ENCODE assay signal across 11 cellular contexts in genomic region chr10:86958109-86958830, GRCh38. TPM values are rescaled to one million over a fixed set of nuclear protein-coding genes. Genes with fewer than 3 reads are reported as not detected.
A peak's percentile ranks its signal among the peaks of the same experiment; 100 is the strongest.
DNase-seq lines count a peak whose midpoint lies in the region; ATAC-seq, FAIRE-seq and TF ChIP-seq lines count a peak whose summit lies in the region.
"Had no signal": no experiment of that assay in that cellular context is flagged by ENCODE, and none has a peak within 500 bp of the region (broad histone marks: within the 10 kb centered on the region; RNA-seq: fewer than 3 reads in every experiment).

TSS of gene SNCG (plus strand) at chr10:86958599. CDS start at chr10:86958698, 99 bp downstream.

- no peaks in the 10 kb centered on the region for H3K27me3 Mint-ChIP-seq in activated CD8-positive, alpha-beta memory T cell treated with anti-CD3 and anti-CD28 coated beads, Interleukin-2, amount 10 ng/mL, durations not matched to agents 7 days and 5 days

- H3K27ac ChIP-seq in right lobe of liver (peak within 1 kb of the TSS in 2 of 3 donors; percentile 57 to 75), temporal lobe (ENCODE audit: low read depth, low read length) (peak within 1 kb of the TSS; percentile 70)

- peak; percentile 6 to 21 (median 14) for ATAC-seq in right lobe of liver
- no peak for ATAC-seq in HG03432 (IDR thresholded peaks at IDR 0.05; ENCODE audit: unreplicated experiment)
- no peak for ATAC-seq in activated CD8-positive, alpha-beta memory T cell treated with anti-CD3 and anti-CD28 coated beads, Interleukin-2, amount 10 ng/mL, durations not matched to agents 7 days and 5 days
- ATAC-seq: stimulated activated naive B cell treated with anti-CD40 and anti-IgM and Interleukin-4, amounts not matched to agents 10 μg/mL and 1 μg/mL and 100 μg/mL, for 72 hours had no signal

- peak; percentile 61 for DNase-seq in DMS53 (lab: John Stamatoyannopoulos, UW)
- DNase-seq in DMS53 treated with DMSO at 0.1 percent for 48 hours (lab: John Stamatoyannopoulos, UW; ENCODE audit: unreplicated experiment), result no peak
- DNase-seq in bronchial epithelial cell (ENCODE audit: low read depth), result no peak
- peak in 1 of 3 donors; percentile 61 for DNase-seq in right lobe of liver
- no peak for DNase-seq in OCI-M2 (lab: John Stamatoyannopoulos, UW; ENCODE audit: unreplicated experiment)
- no peak for DNase-seq in activated CD8-positive, alpha-beta memory T cell treated with anti-CD3 and anti-CD28 coated beads, Interleukin-2, amount 10 ng/mL, durations not matched to agents 7 days and 5 days
- DNase-seq: MV-4-11; stimulated activated naive B cell treated with anti-CD40 and anti-IgM and Interleukin-4, amounts not matched to agents 10 μg/mL and 1 μg/mL and 100 μg/mL, for 72 hours had no signal

- H3K27ac Mint-ChIP-seq in activated CD8-positive, alpha-beta memory T cell treated with anti-CD3 and anti-CD28 coated beads, Interleukin-2, amount 10 ng/mL, durations not matched to agents 7 days and 5 days, result no peak within 1 kb of the TSS
- H3K27ac Mint-ChIP-seq: stimulated activated naive B cell treated with anti-CD40 and anti-IgM and Interleukin-4, amounts not matched to agents 10 μg/mL and 1 μg/mL and 100 μg/mL, for 72 hours had no signal

- no peak for FAIRE-seq in bronchial epithelial cell (lab: Jason Lieb, UNC)
- FAIRE-seq: A204.1 had no signal

- H3K4me1 Mint-ChIP-seq in activated CD8-positive, alpha-beta memory T cell treated with anti-CD3 and anti-CD28 coated beads, Interleukin-2, amount 10 ng/mL, durations not matched to agents 7 days and 5 days, result peaks cover 5% of the 10 kb centered on the region

- no peak for TF ChIP-seq POLR2A in right lobe of liver (IDR thresholded peaks at IDR 0.05)

- peak within 1 kb of the TSS; percentile 18 for H3K4me3 ChIP-seq in bronchial epithelial cell (ENCODE audit: low read depth, low read length)
- H3K4me3 ChIP-seq in right lobe of liver, result peak within 1 kb of the TSS in 2 of 3 donors; percentile 16 to 24

- no peak for TF ChIP-seq CTCF in bronchial epithelial cell (IDR thresholded peaks at IDR 0.05; ENCODE audit: insufficient read depth, low read length, severe bottlenecking)
- TF ChIP-seq CTCF in right lobe of liver (IDR thresholded peaks at IDR 0.05), result no peak

- WGBS in right lobe of liver (ENCODE audit: insufficient coverage, low coverage, low lambda C conversion rate, missing lambda C conversion rate), result 33% methylated on average over 4 of the region's 21 CpGs

- no peaks in the 10 kb centered on the region for H3K36me3 ChIP-seq in bronchial epithelial cell (ENCODE audit: control insufficient read depth, insufficient read depth, low read length)
- H3K36me3 ChIP-seq in right lobe of liver, result no peaks in the 10 kb centered on the region

- intact Hi-C loops in right lobe of liver (cut with DNase I), result no loop called here

- no peaks in the 10 kb centered on the region for H3K9me3 Mint-ChIP-seq in activated CD8-positive, alpha-beta memory T cell treated with anti-CD3 and anti-CD28 coated beads, Interleukin-2, amount 10 ng/mL, durations not matched to agents 7 days and 5 days (ENCODE audit: low read depth)

- H3K4me3 Mint-ChIP-seq in activated CD8-positive, alpha-beta memory T cell treated with anti-CD3 and anti-CD28 coated beads, Interleukin-2, amount 10 ng/mL, durations not matched to agents 7 days and 5 days, result no peak within 1 kb of the TSS
- H3K4me3 Mint-ChIP-seq: stimulated activated naive B cell treated with anti-CD40 and anti-IgM and Interleukin-4, amounts not matched to agents 10 μg/mL and 1 μg/mL and 100 μg/mL, for 72 hours had no signal

- peaks cover 0 to 9% (median 4%) of the 10 kb centered on the region in 4 donors for H3K4me1 ChIP-seq in right lobe of liver

- CTCF ChIA-PET in activated CD8-positive, alpha-beta memory T cell treated with anti-CD3 and anti-CD28 coated beads, Interleukin-2, amount 10 ng/mL, durations not matched to agents 7 days and 5 days (lab: Charles Lee), result interaction anchor here (2.3 kb wide), 2 partner anchors 9 to 10 kb away, joined by 9 to 12 read pairs; no protein-coding TSS in a partner anchor

- H3K36me3 Mint-ChIP-seq in activated CD8-positive, alpha-beta memory T cell treated with anti-CD3 and anti-CD28 coated beads, Interleukin-2, amount 10 ng/mL, durations not matched to agents 7 days and 5 days, result no peaks in the 10 kb centered on the region
- H3K36me3 Mint-ChIP-seq: stimulated activated naive B cell treated with anti-CD40 and anti-IgM and Interleukin-4, amounts not matched to agents 10 μg/mL and 1 μg/mL and 100 μg/mL, for 72 hours had no signal

- no peaks in the 10 kb centered on the region for H3K9me3 ChIP-seq in right lobe of liver

- no peaks in the 10 kb centered on the region for H3K27me3 ChIP-seq in bronchial epithelial cell (ENCODE audit: control insufficient read depth, insufficient read depth, low read length)
- no peaks in the 10 kb centered on the region for H3K27me3 ChIP-seq in right lobe of liver

RNA-seq across cellular contexts. Expression of gene SNCG, which starts in this region (rescaled TPM):
- total RNA-seq in bronchial epithelial cell, result 22.3 and 25.5 TPM in 2 replicates
- total RNA-seq in right lobe of liver, result 10 to 100 TPM in 2 of 6 experiments, 1 to 10 TPM in 4; 1.1 to 21.2 (median 2.2) TPM
- 0.98 TPM for total RNA-seq in temporal lobe
- total RNA-seq in activated CD8-positive, alpha-beta memory T cell treated with anti-CD3 and anti-CD28 coated beads, Interleukin-2, amount 10 ng/mL, durations not matched to agents 7 days and 5 days, result not detected

Comparison
In these comparisons a context has a peak if more than half of its experiments do, and no peak if none do; other contexts are left out.
1. ATAC-seq: peak in right lobe of liver (4 of 4); none in HG03432 (single experiment) and activated CD8-positive, alpha-beta memory T cell treated with anti-CD3 and anti-CD28 coated beads, Interleukin-2, amount 10 ng/mL, durations not matched to agents 7 days and 5 days (single experiment).